2 cellular contexts compared by ENCODE assay signal in the genomic region with DNA sequence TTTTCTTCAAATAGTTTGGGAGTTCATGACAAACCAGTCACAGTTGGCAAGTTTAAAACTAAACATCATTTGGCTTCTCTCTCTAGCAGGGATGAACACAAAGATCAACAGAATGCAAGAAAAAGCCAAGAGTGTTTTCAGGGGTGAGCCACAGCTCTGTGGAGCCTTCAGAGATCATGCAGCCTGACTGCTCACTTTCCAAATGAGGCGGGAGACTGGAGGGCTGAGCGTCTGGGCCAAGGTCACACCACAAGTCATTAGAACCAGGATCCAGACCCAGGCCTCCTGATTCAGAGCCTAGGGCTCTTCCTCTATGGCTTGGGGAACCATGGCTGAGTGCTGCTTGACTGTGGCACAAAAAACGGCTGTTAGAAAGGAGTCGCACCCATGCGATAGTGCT.
A peak's percentile ranks its signal among the peaks of the same experiment; 100 is the strongest.
TF ChIP-seq lines count a peak whose summit lies in the region.

No MANE protein-coding gene starts in this region.

TF ChIP-seq in liver, 16 proteins besides CTCF, POLR2A, EP300 and RAD21 (continued from another document):
- TF ChIP-seq, protein P1, sequence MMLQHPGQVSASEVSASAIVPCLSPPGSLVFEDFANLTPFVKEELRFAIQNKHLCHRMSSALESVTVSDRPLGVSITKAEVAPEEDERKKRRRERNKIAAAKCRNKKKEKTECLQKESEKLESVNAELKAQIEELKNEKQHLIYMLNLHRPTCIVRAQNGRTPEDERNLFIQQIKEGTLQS (IDR thresholded peaks at IDR 0.05): no peak
- no peak for TF ChIP-seq FOXA1 (IDR thresholded peaks at IDR 0.05)
- TF ChIP-seq, protein P2, sequence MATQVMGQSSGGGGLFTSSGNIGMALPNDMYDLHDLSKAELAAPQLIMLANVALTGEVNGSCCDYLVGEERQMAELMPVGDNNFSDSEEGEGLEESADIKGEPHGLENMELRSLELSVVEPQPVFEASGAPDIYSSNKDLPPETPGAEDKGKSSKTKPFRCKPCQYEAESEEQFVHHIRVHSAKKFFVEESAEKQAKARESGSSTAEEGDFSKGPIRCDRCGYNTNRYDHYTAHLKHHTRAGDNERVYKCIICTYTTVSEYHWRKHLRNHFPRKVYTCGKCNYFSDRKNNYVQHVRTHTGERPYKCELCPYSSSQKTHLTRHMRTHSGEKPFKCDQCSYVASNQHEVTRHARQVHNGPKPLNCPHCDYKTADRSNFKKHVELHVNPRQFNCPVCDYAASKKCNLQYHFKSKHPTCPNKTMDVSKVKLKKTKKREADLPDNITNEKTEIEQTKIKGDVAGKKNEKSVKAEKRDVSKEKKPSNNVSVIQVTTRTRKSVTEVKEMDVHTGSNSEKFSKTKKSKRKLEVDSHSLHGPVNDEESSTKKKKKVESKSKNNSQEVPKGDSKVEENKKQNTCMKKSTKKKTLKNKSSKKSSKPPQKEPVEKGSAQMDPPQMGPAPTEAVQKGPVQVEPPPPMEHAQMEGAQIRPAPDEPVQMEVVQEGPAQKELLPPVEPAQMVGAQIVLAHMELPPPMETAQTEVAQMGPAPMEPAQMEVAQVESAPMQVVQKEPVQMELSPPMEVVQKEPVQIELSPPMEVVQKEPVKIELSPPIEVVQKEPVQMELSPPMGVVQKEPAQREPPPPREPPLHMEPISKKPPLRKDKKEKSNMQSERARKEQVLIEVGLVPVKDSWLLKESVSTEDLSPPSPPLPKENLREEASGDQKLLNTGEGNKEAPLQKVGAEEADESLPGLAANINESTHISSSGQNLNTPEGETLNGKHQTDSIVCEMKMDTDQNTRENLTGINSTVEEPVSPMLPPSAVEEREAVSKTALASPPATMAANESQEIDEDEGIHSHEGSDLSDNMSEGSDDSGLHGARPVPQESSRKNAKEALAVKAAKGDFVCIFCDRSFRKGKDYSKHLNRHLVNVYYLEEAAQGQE (IDR thresholded peaks at IDR 0.05): no peak
- TF ChIP-seq NR2F2 (IDR thresholded peaks at IDR 0.05): peak; percentile 19
- no peak for TF ChIP-seq RXRA (IDR thresholded peaks at IDR 0.05)
- TF ChIP-seq EGR1 (IDR thresholded peaks at IDR 0.05; ENCODE audit: low read depth in 2 of 2): no peak
TF ChIP-seq in liver: peak in this region for 1.

TF ChIP-seq in HepG2, 621 proteins besides CTCF, POLR2A, EP300 and RAD21:
- TF ChIP-seq, protein P3, sequence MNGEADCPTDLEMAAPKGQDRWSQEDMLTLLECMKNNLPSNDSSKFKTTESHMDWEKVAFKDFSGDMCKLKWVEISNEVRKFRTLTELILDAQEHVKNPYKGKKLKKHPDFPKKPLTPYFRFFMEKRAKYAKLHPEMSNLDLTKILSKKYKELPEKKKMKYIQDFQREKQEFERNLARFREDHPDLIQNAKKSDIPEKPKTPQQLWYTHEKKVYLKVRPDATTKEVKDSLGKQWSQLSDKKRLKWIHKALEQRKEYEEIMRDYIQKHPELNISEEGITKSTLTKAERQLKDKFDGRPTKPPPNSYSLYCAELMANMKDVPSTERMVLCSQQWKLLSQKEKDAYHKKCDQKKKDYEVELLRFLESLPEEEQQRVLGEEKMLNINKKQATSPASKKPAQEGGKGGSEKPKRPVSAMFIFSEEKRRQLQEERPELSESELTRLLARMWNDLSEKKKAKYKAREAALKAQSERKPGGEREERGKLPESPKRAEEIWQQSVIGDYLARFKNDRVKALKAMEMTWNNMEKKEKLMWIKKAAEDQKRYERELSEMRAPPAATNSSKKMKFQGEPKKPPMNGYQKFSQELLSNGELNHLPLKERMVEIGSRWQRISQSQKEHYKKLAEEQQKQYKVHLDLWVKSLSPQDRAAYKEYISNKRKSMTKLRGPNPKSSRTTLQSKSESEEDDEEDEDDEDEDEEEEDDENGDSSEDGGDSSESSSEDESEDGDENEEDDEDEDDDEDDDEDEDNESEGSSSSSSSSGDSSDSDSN (CRISPR knock-in tag; IDR thresholded peaks at IDR 0.05): no peak
- TF ChIP-seq, protein P4, sequence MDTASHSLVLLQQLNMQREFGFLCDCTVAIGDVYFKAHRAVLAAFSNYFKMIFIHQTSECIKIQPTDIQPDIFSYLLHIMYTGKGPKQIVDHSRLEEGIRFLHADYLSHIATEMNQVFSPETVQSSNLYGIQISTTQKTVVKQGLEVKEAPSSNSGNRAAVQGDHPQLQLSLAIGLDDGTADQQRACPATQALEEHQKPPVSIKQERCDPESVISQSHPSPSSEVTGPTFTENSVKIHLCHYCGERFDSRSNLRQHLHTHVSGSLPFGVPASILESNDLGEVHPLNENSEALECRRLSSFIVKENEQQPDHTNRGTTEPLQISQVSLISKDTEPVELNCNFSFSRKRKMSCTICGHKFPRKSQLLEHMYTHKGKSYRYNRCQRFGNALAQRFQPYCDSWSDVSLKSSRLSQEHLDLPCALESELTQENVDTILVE (CRISPR knock-in tag; IDR thresholded peaks at IDR 0.05): no peak
- TF ChIP-seq, protein P5, sequence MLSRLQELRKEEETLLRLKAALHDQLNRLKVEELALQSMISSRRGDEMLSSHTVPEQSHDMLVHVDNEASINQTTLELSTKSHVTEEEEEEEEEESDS (CRISPR knock-in tag; IDR thresholded peaks at IDR 0.05; ENCODE audit: borderline replicate concordance): no peak
- TF ChIP-seq, protein P6, sequence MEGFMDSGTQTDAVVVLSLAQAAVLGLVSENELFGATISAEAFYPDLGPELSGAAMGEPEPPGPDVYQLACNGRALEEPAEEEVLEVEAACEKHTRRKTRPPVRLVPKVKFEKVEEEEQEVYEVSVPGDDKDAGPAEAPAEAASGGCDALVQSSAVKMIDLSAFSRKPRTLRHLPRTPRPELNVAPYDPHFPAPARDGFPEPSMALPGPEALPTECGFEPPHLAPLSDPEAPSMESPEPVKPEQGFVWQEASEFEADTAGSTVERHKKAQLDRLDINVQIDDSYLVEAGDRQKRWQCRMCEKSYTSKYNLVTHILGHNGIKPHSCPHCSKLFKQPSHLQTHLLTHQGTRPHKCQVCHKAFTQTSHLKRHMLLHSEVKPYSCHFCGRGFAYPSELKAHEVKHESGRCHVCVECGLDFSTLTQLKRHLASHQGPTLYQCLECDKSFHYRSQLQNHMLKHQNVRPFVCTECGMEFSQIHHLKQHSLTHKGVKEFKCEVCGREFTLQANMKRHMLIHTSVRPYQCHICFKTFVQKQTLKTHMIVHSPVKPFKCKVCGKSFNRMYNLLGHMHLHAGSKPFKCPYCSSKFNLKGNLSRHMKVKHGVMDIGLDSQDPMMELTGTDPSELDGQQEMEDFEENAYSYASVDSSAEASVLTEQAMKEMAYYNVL (CRISPR knock-in tag; IDR thresholded peaks at IDR 0.05; ENCODE audit: borderline replicate concordance): no peak
